8 cellular contexts compared by ENCODE assay signal in genomic region chr1:112955678-112956502, GRCh38. TPM values are rescaled to one million over a fixed set of nuclear protein-coding genes. Genes with fewer than 3 reads are reported as not detected.
DNase-seq lines count a peak whose midpoint lies in the region; ATAC-seq and TF ChIP-seq lines count a peak whose summit lies in the region.

TSS of gene SLC16A1 (minus strand) at chr1:112956196. CDS start at chr1:112929308, 26,888 bp downstream.

- peak; percentile 97 for TF ChIP-seq POLR2A in NB4 (IDR thresholded peaks at IDR 0.05; ENCODE audit: extremely low read depth, insufficient read length)
- peak in 1 of 2 donors; percentile 87 for TF ChIP-seq POLR2A in suprapubic skin (IDR thresholded peaks at IDR 0.05)

- peak; percentile 75 for ATAC-seq in HG02588 (IDR thresholded peaks at IDR 0.05; ENCODE audit: unreplicated experiment)

- no peak for TF ChIP-seq EP300 in suprapubic skin (IDR thresholded peaks at IDR 0.05)

- H3K4me1 Mint-ChIP-seq in activated naive CD4-positive, alpha-beta T cell treated with anti-CD3 and anti-CD28 coated beads for 36 hours (ENCODE audit: low read depth) = peaks cover 61% of the 10 kb centered on the region

- CTCF ChIA-PET in activated naive CD4-positive, alpha-beta T cell treated with anti-CD3 and anti-CD28 coated beads for 36 hours (lab: Charles Lee) = interaction anchor here (0.5 to 3.0 kb wide), 4 partner anchors 18 to 117 kb away, joined by 3 to 10 read pairs (median 4); partner anchors contain the start of gene LRIG2

- peak within 1 kb of the TSS; percentile 85 for H3K27ac ChIP-seq in suprapubic skin

- intact Hi-C loops in activated naive CD4-positive, alpha-beta T cell treated with anti-CD3 and anti-CD28 coated beads for 36 hours (cut with micrococcal nuclease) = loop anchor here (1.0 to 5.0 kb wide), 16 partner anchors 21 to 975 kb away; partner anchors contain the start of genes AP4B1, CAPZA1, CTTNBP2NL and DCLRE1B

- H3K4me3 ChIP-seq in NB4 (ENCODE audit: low read depth, low read length) (peak within 1 kb of the TSS; percentile 74), suprapubic skin (peak within 1 kb of the TSS; percentile 82)

- WGBS in suprapubic skin = no CpG with 5 or more reads among the region's 91 CpGs

- H3K9me3 ChIP-seq in suprapubic skin = no peaks in the 10 kb centered on the region

- peak; percentile 57 for TF ChIP-seq CTCF in GM10266 (IDR thresholded peaks at IDR 0.05; ENCODE audit: control insufficient read depth, insufficient read depth, low read depth, missing control alignments)
- TF ChIP-seq CTCF in NB4 (IDR thresholded peaks at IDR 0.05; ENCODE audit: low read depth, low read length) = no peak
- peak in 1 of 2 donors; percentile 23 for TF ChIP-seq CTCF in suprapubic skin (IDR thresholded peaks at IDR 0.05)

- H3K4me3 Mint-ChIP-seq in activated naive CD4-positive, alpha-beta T cell treated with anti-CD3 and anti-CD28 coated beads for 36 hours = peak within 1 kb of the TSS; percentile 95

- peak; percentile 93 for DNase-seq in GM10266 (ENCODE audit: extremely low spot score)
- peak; percentile 95 for DNase-seq in NB4 (ENCODE audit: low read depth)
- peak; percentile 94 for DNase-seq in SK-N-DZ (ENCODE audit: low spot score)
- DNase-seq in activated naive CD4-positive, alpha-beta T cell treated with anti-CD3 and anti-CD28 coated beads for 36 hours = peak; percentile 87
- DNase-seq in germinal center (ENCODE audit: low spot score) = peak; percentile 92
- DNase-seq in occipital lobe (lab: John Stamatoyannopoulos, UW) = peak; percentile 92
- peak; percentile 90 to 91 for DNase-seq in suprapubic skin (ENCODE audit: low spot score in 2 of 2)

- peak within 1 kb of the TSS; percentile 97 for H3K27ac Mint-ChIP-seq in activated naive CD4-positive, alpha-beta T cell treated with anti-CD3 and anti-CD28 coated beads for 36 hours

- H3K9me3 Mint-ChIP-seq in activated naive CD4-positive, alpha-beta T cell treated with anti-CD3 and anti-CD28 coated beads for 36 hours = no peaks in the 10 kb centered on the region

- H3K27me3 ChIP-seq in suprapubic skin = no peaks in the 10 kb centered on the region

- H3K36me3 Mint-ChIP-seq in activated naive CD4-positive, alpha-beta T cell treated with anti-CD3 and anti-CD28 coated beads for 36 hours (ENCODE audit: low read depth) = peaks cover 42% of the 10 kb centered on the region

- H3K36me3 ChIP-seq in suprapubic skin = no peaks in the 10 kb centered on the region

- peaks cover 48% of the 10 kb centered on the region for H3K4me1 ChIP-seq in suprapubic skin

- H3K27me3 Mint-ChIP-seq in activated naive CD4-positive, alpha-beta T cell treated with anti-CD3 and anti-CD28 coated beads for 36 hours (ENCODE audit: low read depth) = no peaks in the 10 kb centered on the region

RNA-seq across cellular contexts. Expression of gene SLC16A1, which starts in this region (rescaled TPM):
- polyA plus RNA-seq in SK-N-DZ (2014; cell fraction: cytosol; rRNA removed) = 126 and 131 TPM in 2 replicates
- polyA plus RNA-seq in SK-N-DZ (2014; cell fraction: nucleus; rRNA removed) = 48.6 and 50.3 TPM in 2 replicates
- total RNA-seq in activated naive CD4-positive, alpha-beta T cell treated with anti-CD3 and anti-CD28 coated beads for 36 hours = 10 to 100 TPM; 56.3 to 57.5 TPM
- 82.2 TPM for total RNA-seq in occipital lobe
- 10 to 100 TPM; 17.0 to 37.2 (median 21.9) TPM for total RNA-seq in suprapubic skin

Comparison
In these comparisons a context has a peak if more than half of its experiments do, and no peak if none do; other contexts are left out.
1. Peak in every context shown above with its lines: DNase-seq, ATAC-seq, H3K4me3 ChIP-seq and H3K27ac ChIP-seq.